ENCODE assay signal across 18 cellular contexts in the genomic region with DNA sequence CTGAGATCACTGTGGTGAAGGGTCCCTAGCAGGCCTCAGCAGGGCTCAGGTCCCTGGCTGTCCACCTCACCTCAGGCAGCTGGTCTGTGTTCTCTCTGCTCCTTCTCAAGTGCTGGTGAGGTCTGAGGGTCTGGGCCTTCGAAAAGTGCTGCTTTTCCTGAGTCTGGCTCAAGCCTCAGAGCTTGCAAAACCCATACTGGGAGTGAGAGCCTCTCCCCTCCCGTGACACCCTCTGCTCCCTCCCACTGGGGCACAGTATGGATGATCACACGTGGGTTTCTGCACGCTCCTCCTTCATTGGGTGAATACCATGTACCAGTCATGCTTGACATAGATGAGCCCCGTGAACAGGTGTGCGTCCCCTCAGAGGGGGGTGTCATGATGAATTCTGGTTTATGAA.
A peak's percentile ranks its signal among the peaks of the same experiment; 100 is the strongest.
DNase-seq lines count a peak whose midpoint lies in the region; ATAC-seq and TF ChIP-seq lines count a peak whose summit lies in the region.
"Had no signal": no experiment of that assay in that cellular context is flagged by ENCODE, and none has a peak within 500 bp of the region (broad histone marks: within the 10 kb centered on the region; RNA-seq: fewer than 3 reads in every experiment).

No MANE protein-coding gene starts in this region.

- H3K4ac ChIP-seq in neuronal stem cell (ENCODE audit: low read length): no peak overlapping the region

- no peaks in the 10 kb centered on the region for H3K79me2 ChIP-seq in OCI-LY7 (ENCODE audit: insufficient read depth, low read depth, low read length)

- BruUV-seq in OCI-LY7 (replicated peaks; lab: Mats Ljungman, UMichigan): no TSS peak

- no peak overlapping the region for H2BK12ac ChIP-seq in neuronal stem cell (ENCODE audit: low read length)

- H2BK5ac ChIP-seq in neuronal stem cell (ENCODE audit: low read length): no peak overlapping the region

- H4K20me1 ChIP-seq in OCI-LY7 (ENCODE audit: insufficient read depth, low read length): no peaks in the 10 kb centered on the region
- H4K20me1 ChIP-seq: BLaER1 had no signal

- H3K36me3 ChIP-seq in OCI-LY7 (ENCODE audit: insufficient read depth, low read length) (no peaks in the 10 kb centered on the region), neuronal stem cell (replicated peaks in 1 of 2; ENCODE audit: control insufficient read depth in 2 of 2, insufficient read depth in 2 of 2, low read length in 2 of 2) (no peaks in the 10 kb centered on the region)
- H3K36me3 ChIP-seq: BE2C, BLaER1 had no signal

- no peak overlapping the region for H3K27ac Mint-ChIP-seq in stimulated activated effector memory CD8-positive, alpha-beta T cell treated with anti-CD3 and anti-CD28 coated beads, Interleukin-12 subunit alpha, Interleukin-12 subunit beta, amount 100 ng/mL, for 72 hours
- H3K27ac Mint-ChIP-seq: CD4-positive, alpha-beta T cell; CD8-positive, alpha-beta T cell had no signal

- no peaks in the 10 kb centered on the region for H3K27me3 ChIP-seq in neuronal stem cell (ENCODE audit: control insufficient read depth in 3 of 3, insufficient read depth in 3 of 3, low read depth in 1 of 3, low read length in 3 of 3)
- H3K27me3 ChIP-seq: BE2C, BLaER1 had no signal

- no peaks in the 10 kb centered on the region for H3K9me2 ChIP-seq in OCI-LY7 (ENCODE audit: insufficient read depth, low read length)

- no peaks in the 10 kb centered on the region for H3K36me3 Mint-ChIP-seq in stimulated activated effector memory CD8-positive, alpha-beta T cell treated with anti-CD3 and anti-CD28 coated beads, Interleukin-12 subunit alpha, Interleukin-12 subunit beta, amount 100 ng/mL, for 72 hours
- H3K36me3 Mint-ChIP-seq: CD8-positive, alpha-beta T cell had no signal

- peak overlapping the region; percentile 65 for H3K18ac ChIP-seq in neuronal stem cell (ENCODE audit: low read length)

- no peak overlapping the region for H2BK120ac ChIP-seq in neuronal stem cell (ENCODE audit: low read depth, low read length)

- H3K4me1 ChIP-seq in OCI-LY7 (ENCODE audit: insufficient read depth, low read length, poor library complexity, severe bottlenecking) (peaks cover 14% of the 10 kb centered on the region), neuronal stem cell (ENCODE audit: control insufficient read depth in 2 of 2, insufficient read depth in 1 of 2, low read depth in 1 of 2, low read length in 2 of 2) (peaks cover 0 to 3% of the 10 kb centered on the region in 2 donors)
- H3K4me1 ChIP-seq: BE2C had no signal

- in situ Hi-C loops in GM13976 (cut with MboI; ENCODE audit: low sequenced_read_pairs, unreplicated experiment): no loop called here

- H3K4me3 Mint-ChIP-seq in stimulated activated effector memory CD8-positive, alpha-beta T cell treated with anti-CD3 and anti-CD28 coated beads, Interleukin-12 subunit alpha, Interleukin-12 subunit beta, amount 100 ng/mL, for 72 hours: no peak overlapping the region
- H3K4me3 Mint-ChIP-seq: CD4-positive, alpha-beta T cell; CD8-positive, alpha-beta T cell had no signal

- H3K23ac ChIP-seq in neuronal stem cell (ENCODE audit: low read depth, low read length, poor library complexity): no peak overlapping the region

- POLR2A ChIA-PET in OCI-LY7 (lab: Charles Lee): no interaction called here

- H3K9me3 ChIP-seq in OCI-LY7 (ENCODE audit: low read length): no peaks in the 10 kb centered on the region
- H3K9me3 ChIP-seq in neuronal stem cell (replicated peaks in 1 of 2; ENCODE audit: control insufficient read depth in 2 of 2, insufficient read depth in 1 of 2, low read depth in 1 of 2, low read length in 2 of 2): no peaks in the 10 kb centered on the region
- H3K9me3 ChIP-seq: BE2C, BLaER1, Caco-2 had no signal

- H3K9ac ChIP-seq in neuronal stem cell (ENCODE audit: low read depth, low read length, poor library complexity): no peak overlapping the region
- H3K9ac ChIP-seq: BLaER1 had no signal

- H3K79me1 ChIP-seq in neuronal stem cell (ENCODE audit: low read depth, low read length): no peaks in the 10 kb centered on the region

- no peak overlapping the region for H4K91ac ChIP-seq in neuronal stem cell (ENCODE audit: low read depth, low read length, poor library complexity)

- H2AFZ ChIP-seq in OCI-LY7 (ENCODE audit: low read length): 0 out of 2 replicates have a peak overlapping the region, but pooled peaks have one; percentile 21
- no peak overlapping the region for H2AFZ ChIP-seq in neuronal stem cell (ENCODE audit: low read length)

- H3K4me2 ChIP-seq in OCI-LY7 (ENCODE audit: low read length): no peak overlapping the region
- no peak overlapping the region for H3K4me2 ChIP-seq in neuronal stem cell (ENCODE audit: insufficient read depth, low read length, poor library complexity, severe bottlenecking)
- H3K4me2 ChIP-seq: BLaER1 had no signal

- no peak overlapping the region for H3K4me3 ChIP-seq in OCI-LY7 (ENCODE audit: low read depth, low read length, poor library complexity, severe bottlenecking)
- no peak overlapping the region for H3K4me3 ChIP-seq in neuronal stem cell (ENCODE audit: low read length in 2 of 2)
- H3K4me3 ChIP-seq: BLaER1 had no signal

- H3K27ac ChIP-seq in OCI-LY7 (ENCODE audit: low read depth, low read length, poor library complexity, severe bottlenecking) (no peak overlapping the region), neuronal stem cell (replicated peaks; ENCODE audit: low read length) (no peak overlapping the region)
- H3K27ac ChIP-seq: BLaER1, C4-2B had no signal

- WGBS in neuronal stem cell (ENCODE audit: extremely low coverage in 2 of 2, insufficient read length in 2 of 2, insufficient replicate concordance in 1 of 2), 2 donors: no CpG with 5 or more reads among the region's 6 CpGs

- H2AK5ac ChIP-seq in neuronal stem cell (ENCODE audit: low read depth, low read length): no peak overlapping the region

- no peak overlapping the region for H2BK15ac ChIP-seq in neuronal stem cell (ENCODE audit: low read length)

- CTCF ChIA-PET in OCI-LY7 (lab: Charles Lee; ENCODE audit: unreplicated experiment): no interaction called here

- intact Hi-C loops in OCI-LY7 (cut with micrococcal nuclease; ENCODE audit: unreplicated experiment): loop anchor here (5.0 to 10.0 kb wide), 3 partner anchors 213 to 451 kb away; no protein-coding TSS in a partner anchor
- intact Hi-C loops in posterior vena cava (cut with DNase I): no loop called here

- peaks cover 4% of the 10 kb centered on the region for H3K4me1 Mint-ChIP-seq in stimulated activated effector memory CD8-positive, alpha-beta T cell treated with anti-CD3 and anti-CD28 coated beads, Interleukin-12 subunit alpha, Interleukin-12 subunit beta, amount 100 ng/mL, for 72 hours

- H3K14ac ChIP-seq in neuronal stem cell (ENCODE audit: low read length): no peak overlapping the region

- ATAC-seq in stimulated activated effector memory CD8-positive, alpha-beta T cell treated with anti-CD3 and anti-CD28 coated beads, Interleukin-12 subunit alpha, Interleukin-12 subunit beta, amount 100 ng/mL, for 72 hours: no peak
- ATAC-seq: CD8-positive, alpha-beta T cell had no signal

- TF ChIP-seq CTCF in OCI-LY7 (conservative IDR thresholded peaks at IDR 0.05; ENCODE audit: low read length): no peak
- no peak for TF ChIP-seq CTCF in GM13976 (IDR thresholded peaks at IDR 0.05; ENCODE audit: borderline replicate concordance, control extremely low read depth, extremely low read depth, insufficient read depth, missing control alignments)

- H4K8ac ChIP-seq in neuronal stem cell (ENCODE audit: low read depth, low read length): no peak overlapping the region

- DNase-seq in OCI-LY7 (ENCODE audit: low spot score) (no peak), neuronal stem cell (ENCODE audit: low spot score) (no peak), posterior vena cava (ENCODE audit: low spot score) (peak; percentile 51), hypothalamus (lab: John Stamatoyannopoulos, UW) (no peak), C1 segment of cervical spinal cord (lab: John Stamatoyannopoulos, UW) (no peak), GM13976 (ENCODE audit: low spot score) (no peak)
- DNase-seq in stimulated activated effector memory CD8-positive, alpha-beta T cell treated with anti-CD3 and anti-CD28 coated beads, Interleukin-12 subunit alpha, Interleukin-12 subunit beta, amount 100 ng/mL, for 72 hours (ENCODE audit: low spot score in 2 of 2): no peak
- DNase-seq: 8988T; ACHN; BE2C; Caco-2; Calu3; CD4-positive, alpha-beta T cell; CD8-positive, alpha-beta T cell; DMS79 treated with DMSO at 0.1 percent for 48 hours; GF-D8 had no signal

- H3K9me3 Mint-ChIP-seq in stimulated activated effector memory CD8-positive, alpha-beta T cell treated with anti-CD3 and anti-CD28 coated beads, Interleukin-12 subunit alpha, Interleukin-12 subunit beta, amount 100 ng/mL, for 72 hours: no peaks in the 10 kb centered on the region
- H3K9me3 Mint-ChIP-seq: CD4-positive, alpha-beta T cell; CD8-positive, alpha-beta T cell had no signal
